8 cellular contexts compared by ENCODE assay signal in genomic region chr16:66270333-66270927, GRCh38.
A peak's percentile ranks its signal among the peaks of the same experiment; 100 is the strongest.
DNase-seq lines count a peak whose midpoint lies in the region; ATAC-seq and TF ChIP-seq lines count a peak whose summit lies in the region.

No MANE protein-coding gene starts in this region.

- no peak overlapping the region for H3K4me3 ChIP-seq in endodermal cell (ENCODE audit: low read length)

- no peaks in the 10 kb centered on the region for H3K4me1 ChIP-seq in endodermal cell (ENCODE audit: control insufficient read depth, insufficient read depth, low read length)

- H3K27ac Mint-ChIP-seq in endodermal cell (no peak overlapping the region), mesothelial cell of epicardium (peak overlapping the region; percentile 44)

- DNase-seq in NCI-H69 (lab: John Stamatoyannopoulos, UW) (peak; percentile 89), endodermal cell (peak; percentile 96), mesothelial cell of epicardium (ENCODE audit: low spot score in 2 of 2, unreplicated experiment in 2 of 2) (peak; percentile 71 to 93)
- peak; percentile 86 for DNase-seq in activated CD8-positive, alpha-beta memory T cell treated with anti-CD3 and anti-CD28 coated beads for 24 hours
- DNase-seq in stimulated activated CD8-positive, alpha-beta memory T cell treated with anti-CD3 and anti-CD28 coated beads, Interleukin-7, amount 100 ng/mL, for 24 hours (ENCODE audit: low read depth), result peak; percentile 41

- no peaks in the 10 kb centered on the region for H3K9me3 Mint-ChIP-seq in endodermal cell
- no peaks in the 10 kb centered on the region for H3K9me3 Mint-ChIP-seq in mesothelial cell of epicardium

- no peak overlapping the region for H3K9ac ChIP-seq in endodermal cell (ENCODE audit: extremely low read depth, low read length, poor library complexity, severe bottlenecking)

- no peaks in the 10 kb centered on the region for H3K36me3 Mint-ChIP-seq in endodermal cell (ENCODE audit: low read depth)
- no peaks in the 10 kb centered on the region for H3K36me3 Mint-ChIP-seq in mesothelial cell of epicardium

- 8 to 13% methylated on average over 17 to 48 of the region's 48 CpGs for WGBS in endodermal cell (ENCODE audit: insufficient coverage in 1 of 2, insufficient read length in 1 of 2), 2 experiments

- H3K4me1 Mint-ChIP-seq in endodermal cell, result peaks cover 13% of the 10 kb centered on the region
- H3K4me1 Mint-ChIP-seq in mesothelial cell of epicardium, result peaks cover 46% of the 10 kb centered on the region

- ATAC-seq in HG03025 (IDR thresholded peaks at IDR 0.05; ENCODE audit: low FRiP score, unreplicated experiment) (peak; percentile 59), GM21515 (IDR thresholded peaks at IDR 0.05; ENCODE audit: unreplicated experiment) (no peak)

- H3K36me3 ChIP-seq in endodermal cell (ENCODE audit: control insufficient read depth, insufficient read depth, low read length), result no peaks in the 10 kb centered on the region

- H3K27me3 Mint-ChIP-seq in endodermal cell (ENCODE audit: insufficient read depth), result peaks cover 30% of the 10 kb centered on the region
- H3K27me3 Mint-ChIP-seq in mesothelial cell of epicardium (ENCODE audit: low read depth), result peaks cover 20% of the 10 kb centered on the region

- H3K9me3 ChIP-seq in endodermal cell (ENCODE audit: control insufficient read depth, low read length), result no peaks in the 10 kb centered on the region

- peaks cover 18% of the 10 kb centered on the region for H3K27me3 ChIP-seq in endodermal cell (ENCODE audit: control insufficient read depth, insufficient read depth, low read length, poor library complexity, severe bottlenecking)

- H3K4me3 Mint-ChIP-seq in endodermal cell (peak overlapping the region; percentile 29), mesothelial cell of epicardium (peak overlapping the region; percentile 18)

- TF ChIP-seq CTCF in GM12872 (IDR thresholded peaks at IDR 0.05; ENCODE audit: insufficient read depth, low read depth, low read length) (peak; percentile 83), endodermal cell (conservative IDR thresholded peaks at IDR 0.05) (peak; percentile 99), mesothelial cell of epicardium (IDR thresholded peaks at IDR 0.05; ENCODE audit: unreplicated experiment) (peak; percentile 98)

- H3K27ac ChIP-seq in endodermal cell (ENCODE audit: low read depth, low read length), result no peak overlapping the region

Comparison
In these comparisons a context has a peak if more than half of its experiments do, and no peak if none do; other contexts are left out.
1. DNase-seq: peak in every context shown above with its lines; median percentile 96 in endodermal cell; 89 in NCI-H69; 86 in activated CD8-positive, alpha-beta memory T cell treated with anti-CD3 and anti-CD28 coated beads for 24 hours; 82 in mesothelial cell of epicardium; 41 in stimulated activated CD8-positive, alpha-beta memory T cell treated with anti-CD3 and anti-CD28 coated beads, Interleukin-7, amount 100 ng/mL, for 24 hours.